ENCODE assay signal across 1 cellular context in the genomic region with DNA sequence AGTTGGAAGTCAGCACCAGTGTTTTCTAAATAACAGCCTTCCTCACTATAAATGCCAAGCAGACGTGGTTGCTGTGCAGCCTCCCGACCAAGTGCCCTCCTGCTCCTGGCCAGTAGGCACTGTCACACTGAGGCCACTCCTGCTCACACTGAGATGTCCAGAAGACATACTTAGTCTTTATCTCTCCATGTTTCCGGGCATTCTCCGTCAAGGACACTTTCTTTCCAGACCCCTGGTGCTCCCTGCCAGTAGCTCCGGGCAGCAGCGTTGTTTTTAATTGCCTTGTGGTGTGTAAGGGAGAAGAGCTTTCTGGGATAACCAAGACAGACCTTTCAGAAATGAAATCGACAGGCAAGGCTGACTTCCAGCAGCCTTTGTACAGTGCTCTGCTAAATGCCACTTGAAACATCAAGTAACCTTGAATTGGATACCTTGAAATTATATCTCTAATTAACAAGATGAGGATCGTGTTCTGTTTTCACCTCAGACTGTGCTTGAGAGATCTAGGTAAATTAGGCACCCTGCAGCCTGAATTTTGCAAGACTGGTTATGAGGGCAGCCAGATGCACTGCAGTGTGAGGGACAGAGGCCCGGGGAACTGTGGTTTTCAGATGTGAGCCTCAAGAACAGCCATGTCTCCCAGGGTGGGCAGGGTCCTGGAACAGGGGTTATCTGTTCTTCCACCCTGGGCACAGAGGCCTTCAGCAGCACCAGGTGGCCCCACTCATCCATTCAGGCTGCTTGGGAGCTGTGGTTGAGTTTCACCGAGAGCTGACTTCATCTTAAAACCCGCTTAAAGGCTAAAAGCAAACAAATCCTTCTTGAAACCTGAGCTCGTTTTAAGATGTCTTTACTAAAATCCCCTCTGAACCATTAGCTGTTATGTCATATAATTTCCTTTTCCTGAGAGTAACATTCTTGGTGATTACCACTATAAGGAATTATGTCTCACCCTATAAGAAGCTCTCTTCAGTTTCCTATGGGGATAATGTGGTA.
TF ChIP-seq lines count a peak whose summit lies in the region.

No MANE protein-coding gene starts in this region.

TF ChIP-seq in GM12878, 131 proteins besides CTCF, POLR2A, EP300 and RAD21 (continued from another document):
- TF ChIP-seq BCL11A (IDR thresholded peaks at IDR 0.05; ENCODE audit: low read depth, low read length): no peak
- no peak for TF ChIP-seq ZNF687 (IDR thresholded peaks at IDR 0.05)
- no peak for TF ChIP-seq ASH2L (IDR thresholded peaks at IDR 0.05; ENCODE audit: borderline replicate concordance, low read depth)
